Comparison of ENCODE assay signal across 16 cellular contexts in the genomic region with DNA sequence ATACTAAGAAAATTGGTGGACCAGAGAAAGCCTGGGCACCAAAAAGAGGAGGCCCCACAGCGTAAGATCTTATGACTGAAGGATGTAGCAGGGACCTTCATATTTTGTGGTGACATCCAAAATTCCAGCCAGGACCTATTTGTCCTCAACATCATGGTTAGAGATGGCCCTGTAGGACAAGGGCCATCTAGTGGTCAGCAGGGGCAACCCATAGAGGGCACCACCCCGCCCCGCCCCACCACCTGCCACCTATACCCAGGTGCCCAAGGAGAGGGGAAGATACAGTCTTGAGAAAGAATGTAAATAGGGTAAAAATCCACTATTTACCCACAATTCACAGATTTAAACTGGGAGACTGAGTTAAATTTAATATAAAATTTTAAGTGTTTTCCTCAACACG. TPM values are rescaled to one million over a fixed set of nuclear protein-coding genes. Genes with fewer than 3 reads are reported as not detected.
DNase-seq lines count a peak whose midpoint lies in the region; ATAC-seq, FAIRE-seq and TF ChIP-seq lines count a peak whose summit lies in the region.
"Had no signal": no experiment of that assay in that cellular context is flagged by ENCODE, and none has a peak within 500 bp of the region (broad histone marks: within the 10 kb centered on the region; RNA-seq: fewer than 3 reads in every experiment).

No MANE protein-coding gene starts in this region.

- H3K23me2 ChIP-seq in H1 (ENCODE audit: low read depth, low read length) = no peaks in the 10 kb centered on the region

- no peaks in the 10 kb centered on the region for H3K27me3 ChIP-seq in cardiac muscle cell
- H3K27me3 ChIP-seq in MM.1S (replicated peaks; ENCODE audit: insufficient read depth, low read length) = no peaks in the 10 kb centered on the region
- H3K27me3 ChIP-seq in H1 (replicated peaks in 1 of 4; ENCODE audit: control insufficient read depth in 3 of 4, extremely low read depth in 1 of 4, insufficient read depth in 3 of 4, low read length in 3 of 4) = no peaks in the 10 kb centered on the region
- peaks cover 6% of the 10 kb centered on the region for H3K27me3 ChIP-seq in smooth muscle cell (ENCODE audit: low read depth)
- H3K27me3 ChIP-seq: MG63 had no signal

- H3K79me2 ChIP-seq in MM.1S (ENCODE audit: low read length) = no peaks in the 10 kb centered on the region
- H3K79me2 ChIP-seq in H1 (ENCODE audit: control insufficient read depth in 1 of 2, insufficient read depth in 2 of 2, low read length in 2 of 2) = 0 out of 4 replicates have a peak, but pooled peaks cover 0 to 3% of the 10 kb centered on the region in 2 experiments
- H3K79me2 ChIP-seq in smooth muscle cell (ENCODE audit: low read depth) = no peaks in the 10 kb centered on the region

- no peak overlapping the region for H2BK12ac ChIP-seq in H1 (ENCODE audit: low read depth, low read length)

- no peak overlapping the region for H3K18ac ChIP-seq in H1 (ENCODE audit: extremely low read depth, low read length)

- no peak overlapping the region for H4K5ac ChIP-seq in H1 (ENCODE audit: insufficient read length, low read depth, low read length)

- DNase-seq in cardiac muscle cell (ENCODE audit: low read depth in 1 of 2, low spot score in 1 of 2) (peak in 1 of 2 donors; percentile 29), Right ventricle myocardium inferior (ENCODE audit: missing footprints) (no peak), MM.1S (no peak), H1 (ENCODE audit: low read depth in 1 of 2, low spot score in 2 of 2) (no peak), smooth muscle cell (lab: John Stamatoyannopoulos, UW; ENCODE audit: unreplicated experiment) (no peak), lower leg skin (ENCODE audit: low spot score in 2 of 2) (no peak)
- no peak for DNase-seq in T-helper 2 cell treated with Interferon-gamma antibody and Interleukin-4, amounts not matched to agents 5 μg/mL and 100 μg/mL, for 36 hours (ENCODE audit: low spot score)
- DNase-seq: activated B cell treated with CpG ODN at 0.5 μM for 24 hours; activated effector memory CD4-positive, alpha-beta T cell treated with Interleukin-2 at 50 U/mL for 16 hours; hypothalamus; MG63; naive thymus-derived CD4-positive, alpha-beta T cell had no signal

- H3K4me2 ChIP-seq in MM.1S (ENCODE audit: low read depth, low read length) (no peak overlapping the region), H1 (ENCODE audit: insufficient read depth in 1 of 2, low read depth in 2 of 2, low read length in 2 of 2) (no peak overlapping the region), smooth muscle cell (no peak overlapping the region)

- no peak overlapping the region for H3K9ac ChIP-seq in MM.1S (ENCODE audit: low read length)
- H3K9ac ChIP-seq in H1 (replicated peaks in 1 of 4; ENCODE audit: extremely low read depth in 1 of 4, low read depth in 3 of 4, low read length in 3 of 4) = no peak overlapping the region
- no peak overlapping the region for H3K9ac ChIP-seq in smooth muscle cell (ENCODE audit: low read depth)

- H3K9me3 Mint-ChIP-seq in T-helper 2 cell treated with Interferon-gamma antibody and Interleukin-4, amounts not matched to agents 5 μg/mL and 100 μg/mL, for 36 hours = no peaks in the 10 kb centered on the region
- H3K9me3 Mint-ChIP-seq: activated B cell treated with CpG ODN at 0.5 μM for 24 hours; dendritic cell treated with granulocyte-macrophage colony-stimulating factor and Interleukin-4, amounts not matched to agents 40 ng/mL and 50 ng/mL, for 4 days; naive thymus-derived CD4-positive, alpha-beta T cell; stimulated activated naive CD8-positive, alpha-beta T cell treated with anti-CD3 and anti-CD28 coated beads, Interleukin-15, Interleukin-2, amounts not matched to agents 100 ng/mL and 50 ng/mL, for 24 hours had no signal

- POLR2A ChIA-PET in H1 (lab: Charles Lee; ENCODE audit: partially characterized antibody) = no interaction called here

- H4K20me1 ChIP-seq in MM.1S (ENCODE audit: insufficient read depth, low read length) = no peaks in the 10 kb centered on the region
- H4K20me1 ChIP-seq in H1 (replicated peaks in 1 of 2; ENCODE audit: control insufficient read depth in 1 of 2, insufficient read depth in 2 of 2, low read length in 2 of 2) = no peaks in the 10 kb centered on the region
- no peaks in the 10 kb centered on the region for H4K20me1 ChIP-seq in smooth muscle cell (ENCODE audit: low read depth)

- TF ChIP-seq EP300 in H1 (IDR thresholded peaks at IDR 0.05; ENCODE audit: borderline replicate concordance in 1 of 2, low read depth in 2 of 2, low read length in 2 of 2) = no peak

- peak; percentile 47 to 69 for TF ChIP-seq RAD21 in H1 (IDR thresholded peaks at IDR 0.05 in 1 of 2, conservative IDR thresholded peaks at IDR 0.05 in 1 of 2; ENCODE audit: low read depth in 2 of 2, low read length in 2 of 2)

- 76% methylated on average over 4 of the region's 4 CpGs; no CpG with 5 or more reads in 1 of the 2 experiments for WGBS in H1 (ENCODE audit: extremely low coverage in 1 of 2, insufficient coverage in 1 of 2, insufficient read length in 1 of 2, insufficient replicate concordance in 2 of 2, low coverage in 1 of 2, low lambda C conversion rate in 2 of 2, missing lambda C conversion rate in 1 of 2), 2 experiments
- WGBS in smooth muscle cell (ENCODE audit: low lambda C conversion rate) = 78% methylated on average over 4 of the region's 4 CpGs
- 89% methylated on average over 4 of the region's 4 CpGs for WGBS in lower leg skin, 2 donors

- H3K4ac ChIP-seq in H1 (replicated peaks; ENCODE audit: insufficient read length, low read depth, low read length) = no peak overlapping the region

- H4K8ac ChIP-seq in H1 (ENCODE audit: extremely low read depth, insufficient read depth, low read length) = no peak overlapping the region

- H3K9me3 ChIP-seq in cardiac muscle cell (ENCODE audit: low read depth) = no peaks in the 10 kb centered on the region
- H3K9me3 ChIP-seq in MM.1S (replicated peaks; ENCODE audit: insufficient read depth, low read length) = no peaks in the 10 kb centered on the region
- no peaks in the 10 kb centered on the region for H3K9me3 ChIP-seq in H1 (ENCODE audit: insufficient read depth in 2 of 2, low read depth in 1 of 2, low read length in 1 of 2)
- no peaks in the 10 kb centered on the region for H3K9me3 ChIP-seq in smooth muscle cell (replicated peaks; ENCODE audit: low read depth)
- H3K9me3 ChIP-seq: MG63 had no signal

- H3K36me3 Mint-ChIP-seq in T-helper 2 cell treated with Interferon-gamma antibody and Interleukin-4, amounts not matched to agents 5 μg/mL and 100 μg/mL, for 36 hours (ENCODE audit: low read depth) = no peaks in the 10 kb centered on the region
- H3K36me3 Mint-ChIP-seq: naive thymus-derived CD4-positive, alpha-beta T cell had no signal

- H2BK120ac ChIP-seq in H1 (replicated peaks; ENCODE audit: low read depth, low read length) = no peak overlapping the region

- peaks cover 19% of the 10 kb centered on the region for H3K27me3 Mint-ChIP-seq in T-helper 2 cell treated with Interferon-gamma antibody and Interleukin-4, amounts not matched to agents 5 μg/mL and 100 μg/mL, for 36 hours (ENCODE audit: low read depth)
- H3K27me3 Mint-ChIP-seq: activated B cell treated with CpG ODN at 0.5 μM for 24 hours had no signal

- H3K4me1 ChIP-seq in cardiac muscle cell (ENCODE audit: low read depth) (peaks cover 24% of the 10 kb centered on the region), MM.1S (ENCODE audit: low read length) (0 out of 2 replicates have a peak, but pooled peaks cover 3% of the 10 kb centered on the region), H1 (replicated peaks in 1 of 4; ENCODE audit: control insufficient read depth in 3 of 4, insufficient read depth in 4 of 4, low read length in 3 of 4) (peaks cover 2 to 6% (median 5%) of the 10 kb centered on the region in 4 experiments; a peak in 6 of 7 replicates), smooth muscle cell (ENCODE audit: low read depth) (peaks cover 14% of the 10 kb centered on the region)

- H3K4me1 Mint-ChIP-seq in T-helper 2 cell treated with Interferon-gamma antibody and Interleukin-4, amounts not matched to agents 5 μg/mL and 100 μg/mL, for 36 hours (ENCODE audit: low read depth) = peaks cover 19% of the 10 kb centered on the region

- no peak overlapping the region for H3K14ac ChIP-seq in H1 (ENCODE audit: insufficient read length)

- H3K4me3 ChIP-seq in cardiac muscle cell = no peak overlapping the region
- no peak overlapping the region for H3K4me3 ChIP-seq in MM.1S (ENCODE audit: low read length)
- no peak overlapping the region for H3K4me3 ChIP-seq in H1 (ENCODE audit: extremely low read depth in 1 of 4, insufficient read depth in 2 of 4, low read depth in 3 of 4, low read length in 4 of 4)
- no peak overlapping the region for H3K4me3 ChIP-seq in smooth muscle cell
- no peak overlapping the region for H3K4me3 ChIP-seq in lower leg skin (ENCODE audit: low read depth, poor library complexity, severe bottlenecking)
- H3K4me3 ChIP-seq: MG63 had no signal

- H2AFZ ChIP-seq in MM.1S (ENCODE audit: low read length) (no peak overlapping the region), H1 (ENCODE audit: low read length) (no peak overlapping the region), smooth muscle cell (ENCODE audit: low read depth) (no peak overlapping the region)

- TF ChIP-seq CTCF in cardiac muscle cell (IDR thresholded peaks at IDR 0.05; ENCODE audit: low read depth, low read length) (peak; percentile 21), MM.1S (IDR thresholded peaks at IDR 0.05; ENCODE audit: low read length) (peak; percentile 28), H1 (IDR thresholded peaks at IDR 0.05; ENCODE audit: control extremely low read depth in 1 of 3, insufficient read depth in 1 of 3, low read depth in 1 of 3, low read length in 3 of 3) (peak; percentile 70 to 77 (median 75)), smooth muscle cell (IDR thresholded peaks at IDR 0.05; ENCODE audit: borderline replicate concordance, insufficient read depth, poor library complexity, severe bottlenecking) (peak; percentile 8), lower leg skin (IDR thresholded peaks at IDR 0.05) (no peak)

- H3K56ac ChIP-seq in H1 (replicated peaks; ENCODE audit: insufficient read length, low read depth, low read length) = no peak overlapping the region

- no peak for ATAC-seq in Right ventricle myocardium inferior
- no peak for ATAC-seq in GM19455 (IDR thresholded peaks at IDR 0.05; ENCODE audit: unreplicated experiment)
- ATAC-seq: naive thymus-derived CD4-positive, alpha-beta T cell had no signal

- H3K23ac ChIP-seq in H1 (ENCODE audit: insufficient read length) = no peak overlapping the region

- H2BK15ac ChIP-seq in H1 (ENCODE audit: low read length) = no peak overlapping the region

- H4K91ac ChIP-seq in H1 (replicated peaks; ENCODE audit: insufficient read length, low read length) = no peak overlapping the region

- TF ChIP-seq POLR2A in H1 (IDR thresholded peaks at IDR 0.05; ENCODE audit: control extremely low read depth in 1 of 2, low read depth in 2 of 2, low read length in 2 of 2) (no peak), lower leg skin (IDR thresholded peaks at IDR 0.05) (no peak)

- no peak overlapping the region for H2BK5ac ChIP-seq in H1 (ENCODE audit: low read depth, low read length)

- H3K9me2 ChIP-seq in MM.1S (replicated peaks; ENCODE audit: insufficient read depth, low read length) = no peaks in the 10 kb centered on the region

- CTCF ChIA-PET in H1 (lab: Charles Lee; ENCODE audit: partially characterized antibody) = interaction anchor here (0.7 to 1.7 kb wide), 13 partner anchors 9 to 311 kb away, joined by 3 to 6 read pairs (median 4); no protein-coding TSS in a partner anchor

- H3K79me1 ChIP-seq in H1 (ENCODE audit: low read depth, low read length) = no peaks in the 10 kb centered on the region

- no peak overlapping the region for H3K4me3 Mint-ChIP-seq in T-helper 2 cell treated with Interferon-gamma antibody and Interleukin-4, amounts not matched to agents 5 μg/mL and 100 μg/mL, for 36 hours
- H3K4me3 Mint-ChIP-seq: activated B cell treated with CpG ODN at 0.5 μM for 24 hours; B cell; dendritic cell treated with granulocyte-macrophage colony-stimulating factor and Interleukin-4, amounts not matched to agents 40 ng/mL and 50 ng/mL, for 4 days; naive thymus-derived CD4-positive, alpha-beta T cell; stimulated activated naive CD8-positive, alpha-beta T cell treated with anti-CD3 and anti-CD28 coated beads, Interleukin-15, Interleukin-2, amounts not matched to agents 100 ng/mL and 50 ng/mL, for 24 hours had no signal

- FAIRE-seq in H1 (lab: Jason Lieb, UNC) = no peak

- H3K27ac ChIP-seq in cardiac muscle cell = no peak overlapping the region
- H3K27ac ChIP-seq in MM.1S (ENCODE audit: low read length) = no peak overlapping the region
- H3K27ac ChIP-seq in H1 (ENCODE audit: low read depth, low read length) = no peak overlapping the region
- no peak overlapping the region for H3K27ac ChIP-seq in smooth muscle cell (ENCODE audit: low read depth)

- no peak overlapping the region for H2BK20ac ChIP-seq in H1 (ENCODE audit: low read length)

- intact Hi-C loops in Right ventricle myocardium inferior (cut with DNase I) (loop anchor here (10.0 kb wide), 2 partner anchors 116 to 234 kb away; no protein-coding TSS in a partner anchor), lower leg skin (cut with DNase I; ENCODE audit: low total_unique reads) (no loop called here)

- no peaks in the 10 kb centered on the region for H3K36me3 ChIP-seq in cardiac muscle cell
- H3K36me3 ChIP-seq in MM.1S (replicated peaks; ENCODE audit: insufficient read depth, low read length) = no peaks in the 10 kb centered on the region
- H3K36me3 ChIP-seq in H1 (ENCODE audit: control insufficient read depth in 2 of 4, insufficient read depth in 4 of 4, low read length in 3 of 4) = no peaks in the 10 kb centered on the region
- no peaks in the 10 kb centered on the region for H3K36me3 ChIP-seq in smooth muscle cell (ENCODE audit: low read depth)
- H3K36me3 ChIP-seq: MG63 had no signal

- no peaks in the 10 kb centered on the region for H3F3A ChIP-seq in MM.1S (ENCODE audit: insufficient read depth, low read length)
- H3F3A ChIP-seq in smooth muscle cell (ENCODE audit: low read depth) = no peaks in the 10 kb centered on the region

- no peak overlapping the region for H3K27ac Mint-ChIP-seq in T-helper 2 cell treated with Interferon-gamma antibody and Interleukin-4, amounts not matched to agents 5 μg/mL and 100 μg/mL, for 36 hours
- H3K27ac Mint-ChIP-seq: activated B cell treated with CpG ODN at 0.5 μM for 24 hours; B cell; dendritic cell treated with granulocyte-macrophage colony-stimulating factor and Interleukin-4, amounts not matched to agents 40 ng/mL and 50 ng/mL, for 4 days; naive thymus-derived CD4-positive, alpha-beta T cell; stimulated activated naive CD8-positive, alpha-beta T cell treated with anti-CD3 and anti-CD28 coated beads, Interleukin-15, Interleukin-2, amounts not matched to agents 100 ng/mL and 50 ng/mL, for 24 hours had no signal

- H2AK5ac ChIP-seq in H1 (ENCODE audit: low read depth, low read length) = no peak overlapping the region

RNA-seq across cellular contexts. Expression of gene TMEM163, which starts 59.6 kb away (rescaled TPM):
- total RNA-seq in cardiac muscle cell (30.3 and 45.8 TPM in 2 replicates), Right ventricle myocardium inferior (0.46 TPM), smooth muscle cell (not detected in 2 replicates), lower leg skin (under 1 TPM in 2 of 4 donors, not detected in 2; 0.19 to 0.46 TPM)
- polyA plus RNA-seq in cardiac muscle cell (58.1 and 75.9 TPM in 2 replicates), H1 (2011; rRNA removed) (3.1 and 3.2 TPM in 2 replicates), smooth muscle cell (0.20 and 0.31 TPM in 2 replicates)
- 2.8 and 2.9 TPM in 2 replicates for total RNA-seq in H1 (2021; fragmentation: NEBNext Ultra II Directional; extraction: Animal tissue kit (Norgen Biotek cat#: 25700))
- polyA plus RNA-seq in H1 (2011; cell fraction: cytosol; rRNA removed) = 2.4 TPM
- 2.6 TPM for polyA plus RNA-seq in H1 (2011; cell fraction: nucleus; rRNA removed)
- 2.8 to 3.5 TPM (median 3.1 TPM) in 4 replicates for polyA plus RNA-seq in H1 (2012, experiment 1 of 2)
- 2.8 TPM for polyA plus RNA-seq in H1 (2012, experiment 2 of 2)
- 1.4 TPM for polyA plus RNA-seq in H1 (2013, experiment 1 of 2)
- 2.0 TPM for polyA plus RNA-seq in H1 (2013, experiment 2 of 2)
- polyA minus RNA-seq in H1 (2011; rRNA and poly(A)+ RNA removed) = 2.7 TPM in 2 replicates
- 0.59 TPM for polyA minus RNA-seq in H1 (2011; cell fraction: cytosol; rRNA and poly(A)+ RNA removed)
- polyA minus RNA-seq in H1 (2011; cell fraction: nucleus; rRNA and poly(A)+ RNA removed) = 1.2 TPM

Comparison
In these comparisons a context has a peak if more than half of its experiments do, and no peak if none do; other contexts are left out.
1. CTCF ChIP-seq: peak in cardiac muscle cell (single experiment), MM.1S (single experiment), H1 (3 of 3) and smooth muscle cell (single experiment); none in lower leg skin (0 of 3).